In the genomic region with DNA sequence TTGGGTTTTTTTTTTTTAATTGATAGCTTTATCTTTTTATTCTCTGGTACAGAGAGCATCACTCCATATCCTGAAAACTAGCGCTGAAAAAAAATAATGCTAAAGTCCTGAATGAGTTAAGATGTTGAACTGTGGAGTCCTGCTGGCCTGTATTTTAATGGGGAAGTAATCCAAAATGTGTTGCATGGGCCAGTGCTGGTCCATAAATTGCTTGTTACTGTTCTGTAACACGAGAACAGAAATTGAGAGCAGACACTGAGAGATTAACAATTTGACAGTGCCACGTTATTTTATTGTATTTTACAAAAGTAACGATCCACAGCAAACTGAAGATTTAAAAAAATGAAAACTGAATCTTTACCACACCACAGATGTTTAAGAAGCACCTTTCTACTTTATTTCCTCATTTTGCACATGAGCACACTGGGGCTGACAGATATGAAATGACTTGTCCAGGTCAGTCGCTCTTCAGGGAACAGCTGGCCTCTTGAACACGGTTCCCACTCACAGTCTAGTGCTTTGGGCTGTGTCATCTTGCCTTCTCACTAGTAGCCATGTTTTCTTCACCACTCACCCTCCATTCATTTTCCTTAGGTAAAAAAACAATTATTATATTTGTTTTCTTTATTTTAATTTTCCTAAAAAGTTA, we compare ENCODE assay signal across 21 cellular contexts. TPM values are rescaled to one million over a fixed set of nuclear protein-coding genes. Genes with fewer than 3 reads are reported as not detected.
DNase-seq lines count a peak whose midpoint lies in the region; ATAC-seq, FAIRE-seq and TF ChIP-seq lines count a peak whose summit lies in the region.
"Had no signal": no experiment of that assay in that cellular context is flagged by ENCODE, and none has a peak within 500 bp of the region (broad histone marks: within the 10 kb centered on the region; RNA-seq: fewer than 3 reads in every experiment).

No MANE protein-coding gene starts in this region.

- H3K4me3 Mint-ChIP-seq in endothelial cell (ENCODE audit: unreplicated experiment) (no peak overlapping the region), GM23338 (no peak overlapping the region), immature natural killer cell (no peak overlapping the region)
- H3K4me3 Mint-ChIP-seq: naive thymus-derived CD8-positive, alpha-beta T cell had no signal

- H3K9me3 Mint-ChIP-seq in endothelial cell (ENCODE audit: unreplicated experiment), result no peaks in the 10 kb centered on the region
- H3K9me3 Mint-ChIP-seq in GM23338, result no peaks in the 10 kb centered on the region
- H3K9me3 Mint-ChIP-seq in immature natural killer cell, result no peaks in the 10 kb centered on the region
- H3K9me3 Mint-ChIP-seq: activated T-helper 2 cell treated with anti-CD3 and anti-CD28 coated beads, Interferon-gamma antibody, Interleukin-2, Interleukin-4, amounts not matched to agents 10 μg/mL and 5 μg/mL and 100 μg/mL, durations not matched to agents 14 hours and 24 hours and 36 hours; naive thymus-derived CD8-positive, alpha-beta T cell had no signal

- POLR2A ChIA-PET in K562 (lab: Yijun Ruan, JAX), result interaction anchor here (0.5 to 0.7 kb wide), 2 partner anchors 69 to 149 kb away, joined by 3 to 5 read pairs; no protein-coding TSS in a partner anchor

- no TSS peak for BruUV-seq in K562 (replicated peaks; lab: Mats Ljungman, UMichigan)

- no peaks in the 10 kb centered on the region for H3F3A ChIP-seq in GM23338 (replicated peaks; ENCODE audit: low read depth)

- H3K9me2 ChIP-seq in GM23338 (ENCODE audit: insufficient read depth), result no peaks in the 10 kb centered on the region

- CTCF ChIA-PET in K562 (lab: Yijun Ruan, JAX; ENCODE audit: low intra/inter-chr PET ratio), result interaction anchor here (0.6 kb wide), 1 partner anchor 130 kb away, joined by 4 read pairs; no protein-coding TSS in a partner anchor

- intact Hi-C loops in K562 (cut with micrococcal nuclease), result no loop called here

- H3K27me3 Mint-ChIP-seq in endothelial cell (ENCODE audit: unreplicated experiment) (peaks cover 4% of the 10 kb centered on the region), GM23338 (ENCODE audit: insufficient read depth, low read depth, poor library complexity) (no peaks in the 10 kb centered on the region), immature natural killer cell (ENCODE audit: low read depth in 3 of 3) (peaks cover 0 to 3% (median 2%) of the 10 kb centered on the region in 3 donors)
- H3K27me3 Mint-ChIP-seq: naive thymus-derived CD8-positive, alpha-beta T cell had no signal

- TF ChIP-seq POLR2A in K562 (conservative IDR thresholded peaks at IDR 0.05), result no peak

- H4K20me1 ChIP-seq in K562 (replicated peaks; ENCODE audit: control insufficient read depth, insufficient read depth, low read length), result no peaks in the 10 kb centered on the region
- no peaks in the 10 kb centered on the region for H4K20me1 ChIP-seq in GM23338 (replicated peaks; ENCODE audit: insufficient read depth)

- WGBS in K562 (ENCODE audit: insufficient coverage, low coverage, missing lambda C conversion rate), result 59% methylated on average over 6 of the region's 6 CpGs

- H3K36me3 ChIP-seq in K562 (ENCODE audit: control insufficient read depth, insufficient read depth, low read length) (peaks cover 38% of the 10 kb centered on the region; the same call in 2 of the 3 replicates), GM23338 (ENCODE audit: insufficient read depth) (peaks cover 4% of the 10 kb centered on the region; the same call in 1 of the 2 replicates)

- no peak for TF ChIP-seq RAD21 in K562 (CRISPR knock-in tag; conservative IDR thresholded peaks at IDR 0.05 in 1 of 2, IDR thresholded peaks at IDR 0.05 in 1 of 2)

- H3K4me1 Mint-ChIP-seq in endothelial cell (ENCODE audit: unreplicated experiment) (peaks cover 7% of the 10 kb centered on the region), GM23338 (no peaks in the 10 kb centered on the region), immature natural killer cell (peaks cover 15 to 17% of the 10 kb centered on the region in 2 donors)

- in situ Hi-C loops in K562 (cut with MboI), result no loop called here

- no peak for TF ChIP-seq EP300 in K562 (IDR thresholded peaks at IDR 0.05; ENCODE audit: low read length)

- H3K79me2 ChIP-seq in K562 (ENCODE audit: control insufficient read depth, insufficient read depth, low read length) (no peaks in the 10 kb centered on the region), GM23338 (replicated peaks; ENCODE audit: insufficient read depth) (no peaks in the 10 kb centered on the region)
- H3K79me2 ChIP-seq: parathyroid adenoma had no signal

- no peak for TF ChIP-seq CTCF in K562 (IDR thresholded peaks at IDR 0.05 in 2 of 3, conservative IDR thresholded peaks at IDR 0.05 in 1 of 3; ENCODE audit: insufficient read depth in 2 of 3, low read depth in 1 of 3, low read length in 3 of 3)
- TF ChIP-seq CTCF in endothelial cell (IDR thresholded peaks at IDR 0.05; ENCODE audit: unreplicated experiment), result no peak
- no peak for TF ChIP-seq CTCF in GM23338 (conservative IDR thresholded peaks at IDR 0.05; ENCODE audit: low read depth in 2 of 2)

- H3K9me3 ChIP-seq in K562 (replicated peaks; ENCODE audit: control insufficient read depth, insufficient read depth, low read depth, low read length), result no peaks in the 10 kb centered on the region

- H3K27ac ChIP-seq in K562 (ENCODE audit: extremely low read depth, low read depth, low read length) (0 out of 3 replicates have a peak overlapping the region, but pooled peaks have one; percentile 28), GM23338 (ENCODE audit: low read depth) (no peak overlapping the region)
- H3K27ac ChIP-seq: cardiac muscle cell, parathyroid adenoma had no signal

- H2AFZ ChIP-seq in K562 (ENCODE audit: low read depth, low read length) (no peak overlapping the region), GM23338 (no peak overlapping the region)
- H2AFZ ChIP-seq: parathyroid adenoma had no signal

- H3K4me3 ChIP-seq in K562, result no peak overlapping the region
- no peak overlapping the region for H3K4me3 ChIP-seq in GM23338
- H3K4me3 ChIP-seq: cardiac muscle cell had no signal

- H3K36me3 Mint-ChIP-seq in endothelial cell (ENCODE audit: low read depth, unreplicated experiment) (peaks cover 34% of the 10 kb centered on the region), GM23338 (ENCODE audit: low read depth) (peaks cover 7% of the 10 kb centered on the region; the same call in 2 of the 3 replicates), immature natural killer cell (peaks cover 38 to 55% (median 53%) of the 10 kb centered on the region in 3 donors)

- no peak overlapping the region for H3K9ac ChIP-seq in K562 (ENCODE audit: insufficient read depth in 1 of 2, low read depth in 2 of 2, low read length in 2 of 2)
- H3K9ac ChIP-seq: parathyroid adenoma had no signal

- FAIRE-seq in K562 (lab: Jason Lieb, UNC), result no peak

- H3K27me3 ChIP-seq in K562 (ENCODE audit: control insufficient read depth in 2 of 2, insufficient read depth in 2 of 2, low read length in 2 of 2) (no peaks in the 10 kb centered on the region), GM23338 (ENCODE audit: insufficient read depth) (no peaks in the 10 kb centered on the region)
- H3K27me3 ChIP-seq: cardiac muscle cell had no signal

- no peak overlapping the region for H3K27ac Mint-ChIP-seq in endothelial cell (ENCODE audit: unreplicated experiment)
- no peak overlapping the region for H3K27ac Mint-ChIP-seq in GM23338
- H3K27ac Mint-ChIP-seq in immature natural killer cell, result peak overlapping the region in 1 of 6 donors; percentile 15
- H3K27ac Mint-ChIP-seq: activated T-helper 2 cell treated with anti-CD3 and anti-CD28 coated beads, Interferon-gamma antibody, Interleukin-2, Interleukin-4, amounts not matched to agents 10 μg/mL and 5 μg/mL and 100 μg/mL, durations not matched to agents 14 hours and 24 hours and 36 hours had no signal

- no peaks in the 10 kb centered on the region for H3K9me1 ChIP-seq in K562 (ENCODE audit: control insufficient read depth, insufficient read depth, low read length)

- DNase-seq in K562 (ENCODE audit: extremely low read depth in 1 of 4, low spot score in 3 of 4), result peak in 2 of 4 experiments; percentile 5 to 19
- no peak for DNase-seq in endothelial cell (ENCODE audit: low spot score)
- no peak for DNase-seq in GM23338 (ENCODE audit: low spot score)
- DNase-seq in immature natural killer cell, result no peak
- DNase-seq: activated CD4-positive, CD25-positive, alpha-beta regulatory T cell; COR-L47; effector CD8-positive, alpha-beta T cell; GOT3; islet precursor cell; mammary epithelial cell; naive thymus-derived CD8-positive, alpha-beta T cell; NCI-H187; stimulated activated CD4-positive, alpha-beta T cell treated with anti-CD3 and anti-CD28 coated beads, Interleukin-2, amount 100 ng/mL, for 24 hours; substantia nigra; T-helper 2 cell had no signal

- peak; percentile 64 for ATAC-seq in GM18511 (IDR thresholded peaks at IDR 0.05; ENCODE audit: unreplicated experiment)
- peak; percentile 63 for ATAC-seq in GM21360 (IDR thresholded peaks at IDR 0.05; ENCODE audit: unreplicated experiment)
- peak; percentile 62 for ATAC-seq in HG03064 (IDR thresholded peaks at IDR 0.05; ENCODE audit: low read depth, unreplicated experiment)
- ATAC-seq in K562, result no peak
- ATAC-seq in GM23338, result no peak
- ATAC-seq: naive thymus-derived CD8-positive, alpha-beta T cell had no signal

- H3K4me1 ChIP-seq in K562 (replicated peaks in 1 of 2; ENCODE audit: control insufficient read depth in 2 of 2, insufficient read depth in 2 of 2, low read length in 2 of 2), result peaks cover 0 to 14% of the 10 kb centered on the region in 2 experiments; a peak in 3 of 5 replicates
- no peaks in the 10 kb centered on the region for H3K4me1 ChIP-seq in GM23338 (ENCODE audit: insufficient read depth)
- H3K4me1 ChIP-seq: parathyroid adenoma had no signal

- no peak overlapping the region for H3K4me2 ChIP-seq in K562 (ENCODE audit: insufficient read depth, low read length)
- no peak overlapping the region for H3K4me2 ChIP-seq in GM23338

RNA-seq across cellular contexts. Expression of gene ZCCHC2, which starts 35.3 kb away (rescaled TPM):
- 12.9 and 18.0 TPM in 2 replicates for total RNA-seq in K562 (2011; cell fraction: chromatin; rRNA removed; ENCODE audit: low replicate concordance)
- total RNA-seq in K562 (2011; cell fraction: nucleolus; rRNA removed), result 12.3 and 12.5 TPM in 2 replicates
- total RNA-seq in K562 (2011; cell fraction: nucleoplasm; rRNA removed), result 12.9 and 13.4 TPM in 2 replicates
- total RNA-seq in K562 (2014; rRNA removed) (6.0 and 6.5 TPM in 2 replicates), K562 (2014; rRNA removed; fragmentation: Illumina TruSeq; extraction: Trizol) (4.9 and 5.7 TPM in 2 replicates), K562 (2015; rRNA removed; fragmentation: Illumina TruSeq; extraction: Trizol) (6.3 and 6.9 TPM in 2 replicates), K562 (2021) (8.5 and 9.2 TPM in 2 replicates), endothelial cell (ENCODE audit: unreplicated experiment) (21.0 TPM)
- polyA plus RNA-seq in K562 (2011; rRNA removed) (7.7 and 8.4 TPM in 2 replicates), K562 (2014; fragmentation: Illumina TruSeq; extraction: Trizol) (5.3 and 7.1 TPM in 2 replicates), K562 (2014; fragmentation: Nextera tagmentation; extraction: Ambion mirVana) (1 to 10 TPM; 1.0 to 1.9 TPM), K562 (2014; rRNA removed) (3.7 and 7.2 TPM in 2 replicates), GM23338 (2016; fragmentation: Nextera tagmentation; extraction: Ambion mirVana) (4.9 and 5.4 TPM in 2 replicates), immature natural killer cell (1 to 10 TPM; 1.6 to 4.2 (median 2.1) TPM)
- 6.8 and 9.9 TPM in 2 replicates for polyA plus RNA-seq in K562 (2011; cell fraction: cytosol; rRNA removed)
- polyA plus RNA-seq in K562 (2011; cell fraction: nucleus; rRNA removed), result 11.9 and 15.4 TPM in 2 replicates
- polyA plus RNA-seq in K562 (2012), result 3.8 and 5.1 TPM in 2 replicates
- polyA minus RNA-seq in K562 (2011; rRNA and poly(A)+ RNA removed), result 16.3 and 18.6 TPM in 2 replicates
- polyA minus RNA-seq in K562 (2011; cell fraction: cytosol; rRNA and poly(A)+ RNA removed), result 6.6 and 10.0 TPM in 2 replicates
- 11.2 and 20.2 TPM in 2 replicates for polyA minus RNA-seq in K562 (2011; cell fraction: nucleus; rRNA and poly(A)+ RNA removed)
- 14.4 and 15.4 TPM in 2 replicates for total RNA-seq in GM23338 (2014; rRNA removed; shearing (Covaris generic))

Comparison
In these comparisons a context has a peak if more than half of its experiments do, and no peak if none do; other contexts are left out.
1. ATAC-seq: peak in GM18511 (single experiment), GM21360 (single experiment) and HG03064 (single experiment); none in K562 (single experiment) and GM23338 (single experiment).